Comparison of ENCODE assay signal across 24 cellular contexts in genomic region chr16:15799851-15800495, GRCh38. TPM values are rescaled to one million over a fixed set of nuclear protein-coding genes. Genes with fewer than 3 reads are reported as not detected.
"Had no signal": no experiment of that assay in that cellular context is flagged by ENCODE, and none has a peak within 500 bp of the region (broad histone marks: within the 10 kb centered on the region; RNA-seq: fewer than 3 reads in every experiment).

No MANE protein-coding gene starts in this region.

- H3K4me2 ChIP-seq: KMS-11 had no signal

- H3K9ac ChIP-seq: KMS-11 had no signal

- H3K9me3 ChIP-seq: body of pancreas had no signal

- ATAC-seq: activated CD8-positive, alpha-beta memory T cell treated with anti-CD3 and anti-CD28 coated beads, Interleukin-2, amount 10 ng/mL, durations not matched to agents 7 days and 5 days; body of pancreas; T-helper 17 cell had no signal

- H3K4me3 ChIP-seq: body of pancreas had no signal

- H3K4me1 ChIP-seq: body of pancreas had no signal

- DNase-seq: activated B cell treated with CpG ODN at 0.5 μM for 24 hours; activated CD4-positive, alpha-beta T cell treated with anti-CD3 and anti-CD28 coated beads for 4 hours; activated CD8-positive, alpha-beta memory T cell treated with anti-CD3 and anti-CD28 coated beads, Interleukin-2, amount 10 ng/mL, durations not matched to agents 7 days and 5 days; activated effector memory CD4-positive, alpha-beta T cell treated with Interleukin-2 at 50 U/mL for 16 hours; activated naive CD4-positive, alpha-beta T cell; activated T-cell treated with anti-CD3 and anti-CD28 coated beads, Interleukin-2, amount 50 U/mL, for 24 hours; body of pancreas; central memory CD4-positive, alpha-beta T cell; NCI-H1092; NCI-H1417; NCI-H1930; NCI-H2171 treated with DMSO at 0.1 percent for 48 hours; NCI-H226; NCI-H526; NCI-H774; SIG-M5; T-helper 17 cell; T1000 had no signal

- H3K27me3 ChIP-seq: body of pancreas had no signal

- FAIRE-seq: bronchial epithelial cell, TTC549 had no signal

- H3K27ac ChIP-seq: body of pancreas, KMS-11 had no signal

RNA-seq across cellular contexts. Expression of gene MYH11, which starts 56.9 kb away (rescaled TPM):
- total RNA-seq: activated T-helper 1 cell treated with anti-CD3 and anti-CD28 coated beads, Interleukin-12 subunit alpha, Interleukin-12 subunit beta, Interleukin-2, Interleukin-4 antibody, amounts not matched to agents 30 ng/mL and 10 ng/mL and 1 ng/mL, durations not matched to agents 14 hours and 24 hours and 36 hours; MCF 10A; RPMI7951 had no signal
